Comparison of ENCODE assay signal across 25 cellular contexts in the genomic region with DNA sequence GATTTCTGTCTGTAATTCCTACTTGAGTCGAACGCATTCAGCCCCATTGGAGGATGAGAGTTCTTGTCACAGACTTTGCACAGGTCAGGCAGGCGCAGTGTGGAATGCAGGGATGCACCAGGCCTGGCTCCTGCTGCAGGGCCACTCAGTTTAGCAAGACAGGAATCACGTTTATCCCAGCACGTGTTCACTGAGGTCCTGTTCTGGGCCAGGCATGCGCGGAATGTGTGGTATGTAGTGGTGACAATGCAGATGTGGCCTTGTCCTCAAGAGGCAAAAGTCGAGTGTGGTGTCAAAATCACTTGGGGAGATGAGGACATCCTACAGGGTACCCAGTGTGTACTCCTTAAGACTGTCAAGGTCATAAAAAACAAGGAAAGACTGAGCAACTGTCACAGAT.
A peak's percentile ranks its signal among the peaks of the same experiment; 100 is the strongest.
DNase-seq lines count a peak whose midpoint lies in the region; ATAC-seq and TF ChIP-seq lines count a peak whose summit lies in the region.
"Had no signal": no experiment of that assay in that cellular context is flagged by ENCODE, and none has a peak within 500 bp of the region (broad histone marks: within the 10 kb centered on the region; RNA-seq: fewer than 3 reads in every experiment).

No MANE protein-coding gene starts in this region.

- H3K27ac ChIP-seq in thyroid gland: peak overlapping the region; percentile 19 to 75 (median 69)
- H3K27ac ChIP-seq: GM23248, spleen, vagina had no signal

- ATAC-seq in HG02885 (IDR thresholded peaks at IDR 0.05; ENCODE audit: poor library complexity, unreplicated experiment): no peak
- ATAC-seq: activated T-helper 17 cell treated with anti-CD3 and anti-CD28 coated beads, Interleukin-2, amount 50 U/mL, for 72 hours; stimulated activated effector memory CD8-positive, alpha-beta T cell treated with anti-CD3 and anti-CD28 coated beads, Interleukin-12 subunit alpha, Interleukin-12 subunit beta, amount 100 ng/mL, for 72 hours had no signal

- no peak for TF ChIP-seq CTCF in brain (conservative IDR thresholded peaks at IDR 0.05)
- no peak for TF ChIP-seq CTCF in thyroid gland (IDR thresholded peaks at IDR 0.05)

- no peaks in the 10 kb centered on the region for H3K27me3 ChIP-seq in H7 (ENCODE audit: control insufficient read depth, insufficient read depth, low read length)
- no peaks in the 10 kb centered on the region for H3K27me3 ChIP-seq in thyroid gland
- H3K27me3 ChIP-seq: vagina had no signal

- peak; percentile 19 for DNase-seq in H7
- peak; percentile 73 for DNase-seq in left kidney (ENCODE audit: low read depth, low spot score)
- DNase-seq in thyroid gland: peak; percentile 63 to 74
- no peak for DNase-seq in C1 segment of cervical spinal cord (lab: John Stamatoyannopoulos, UW)
- DNase-seq in Kasumi-1 (lab: John Stamatoyannopoulos, UW): no peak
- DNase-seq: activated CD4-positive, alpha-beta T cell treated with anti-CD3 and anti-CD28 coated beads, Interleukin-2, amount 50 U/mL, for 4 hours; activated CD4-positive, CD25-positive, alpha-beta regulatory T cell; caudate nucleus; CD4-positive, alpha-beta T cell; DMS 273 treated with DMSO at 0.1 percent for 48 hours; GF-D8; GM23248; NCI-H1092; NCI-H187; occipital lobe; RPMI8226; spleen; stimulated activated CD4-positive, alpha-beta T cell treated with anti-CD3 and anti-CD28 coated beads, Interleukin-2, amount 100 ng/mL, for 48 hours; T-helper 2 cell had no signal

- H3K4me1 ChIP-seq in thyroid gland: peaks cover 32 to 43% of the 10 kb centered on the region in 2 donors
- H3K4me1 ChIP-seq: spleen, vagina had no signal

- no peak for TF ChIP-seq POLR2A in thyroid gland (IDR thresholded peaks at IDR 0.05)

- no peaks in the 10 kb centered on the region for H3K36me3 Mint-ChIP-seq in brain
- H3K36me3 Mint-ChIP-seq: activated naive CD4-positive, alpha-beta T cell treated with anti-CD3 and anti-CD28 coated beads, Interleukin-2, amount 50 U/mL, for 24 hours; stimulated activated effector memory CD8-positive, alpha-beta T cell treated with anti-CD3 and anti-CD28 coated beads, Interleukin-12 subunit alpha, Interleukin-12 subunit beta, amount 100 ng/mL, for 72 hours had no signal

- WGBS in thyroid gland, 2 donors: 29 to 35% methylated on average over 8 of the region's 8 CpGs

- H3K36me3 ChIP-seq in H7 (replicated peaks; ENCODE audit: control insufficient read depth, insufficient read depth, low read length) (no peaks in the 10 kb centered on the region), thyroid gland (no peaks in the 10 kb centered on the region)
- H3K36me3 ChIP-seq: spleen, vagina had no signal

- H3K9me3 Mint-ChIP-seq in brain: no peaks in the 10 kb centered on the region
- H3K9me3 Mint-ChIP-seq: activated naive CD4-positive, alpha-beta T cell treated with anti-CD3 and anti-CD28 coated beads, Interleukin-2, amount 50 U/mL, for 24 hours; activated T-helper 17 cell treated with anti-CD3 and anti-CD28 coated beads, Interleukin-2, amount 50 U/mL, for 72 hours; CD4-positive, alpha-beta T cell; stimulated activated effector memory CD8-positive, alpha-beta T cell treated with anti-CD3 and anti-CD28 coated beads, Interleukin-12 subunit alpha, Interleukin-12 subunit beta, amount 100 ng/mL, for 72 hours had no signal

- peak overlapping the region in 4 of 5 experiments; percentile 1 to 62 (median 12) for H3K4me3 Mint-ChIP-seq in brain
- H3K4me3 Mint-ChIP-seq: activated naive CD4-positive, alpha-beta T cell treated with anti-CD3 and anti-CD28 coated beads, Interleukin-2, amount 50 U/mL, for 24 hours; activated T-helper 17 cell treated with anti-CD3 and anti-CD28 coated beads, Interleukin-2, amount 50 U/mL, for 72 hours; CD4-positive, alpha-beta T cell; stimulated activated effector memory CD8-positive, alpha-beta T cell treated with anti-CD3 and anti-CD28 coated beads, Interleukin-12 subunit alpha, Interleukin-12 subunit beta, amount 100 ng/mL, for 72 hours had no signal

- H3K4me3 ChIP-seq in H7 (ENCODE audit: insufficient read depth, low read depth, low read length) (no peak overlapping the region), thyroid gland (replicated peaks in 1 of 3) (no peak overlapping the region)
- H3K4me3 ChIP-seq: GM23248, spleen, vagina had no signal

- intact Hi-C loops in thyroid gland (cut with DNase I): no loop called here

- H3K27me3 Mint-ChIP-seq in brain: no peaks in the 10 kb centered on the region

- H3K27ac Mint-ChIP-seq in brain: peak overlapping the region in 4 of 5 experiments; percentile 9 to 90 (median 40)
- H3K27ac Mint-ChIP-seq: activated naive CD4-positive, alpha-beta T cell treated with anti-CD3 and anti-CD28 coated beads, Interleukin-2, amount 50 U/mL, for 24 hours; activated T-helper 17 cell treated with anti-CD3 and anti-CD28 coated beads, Interleukin-2, amount 50 U/mL, for 72 hours; CD4-positive, alpha-beta T cell; stimulated activated effector memory CD8-positive, alpha-beta T cell treated with anti-CD3 and anti-CD28 coated beads, Interleukin-12 subunit alpha, Interleukin-12 subunit beta, amount 100 ng/mL, for 72 hours had no signal

- H3K4me1 Mint-ChIP-seq in brain: peaks cover 15% of the 10 kb centered on the region
- H3K4me1 Mint-ChIP-seq: activated naive CD4-positive, alpha-beta T cell treated with anti-CD3 and anti-CD28 coated beads, Interleukin-2, amount 50 U/mL, for 24 hours; activated T-helper 17 cell treated with anti-CD3 and anti-CD28 coated beads, Interleukin-2, amount 50 U/mL, for 72 hours; stimulated activated effector memory CD8-positive, alpha-beta T cell treated with anti-CD3 and anti-CD28 coated beads, Interleukin-12 subunit alpha, Interleukin-12 subunit beta, amount 100 ng/mL, for 72 hours had no signal

- H3K9me3 ChIP-seq in thyroid gland: no peaks in the 10 kb centered on the region
- H3K9me3 ChIP-seq: spleen, vagina had no signal

Comparison
In these comparisons a context has a peak if more than half of its experiments do, and no peak if none do; other contexts are left out.
1. DNase-seq: peak in H7 (single experiment), left kidney (single experiment) and thyroid gland (2 of 2); none in C1 segment of cervical spinal cord (0 of 14) and Kasumi-1 (0 of 2).